25 cellular contexts compared by ENCODE assay signal in the genomic region with DNA sequence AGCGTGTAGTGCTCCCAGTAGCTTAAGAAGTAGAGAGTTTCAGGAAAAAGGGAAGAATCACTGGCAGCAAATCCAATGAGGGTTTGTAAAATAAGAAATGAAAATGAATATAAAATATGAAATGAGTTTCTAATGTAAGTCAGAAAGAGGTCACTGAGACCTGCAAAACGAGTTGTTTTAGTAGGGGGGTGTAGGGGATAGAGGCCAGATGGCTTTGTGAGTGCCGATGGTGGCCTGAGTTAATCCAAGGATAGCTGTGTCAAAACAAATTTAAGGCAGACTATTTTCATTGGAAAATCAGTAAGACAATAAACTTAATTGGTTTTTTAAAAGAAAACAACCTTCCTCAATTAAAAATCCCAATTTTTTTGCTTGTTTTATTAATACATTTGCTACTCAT. TPM values are rescaled to one million over a fixed set of nuclear protein-coding genes. Genes with fewer than 3 reads are reported as not detected.
A peak's percentile ranks its signal among the peaks of the same experiment; 100 is the strongest.
DNase-seq lines count a peak whose midpoint lies in the region; ATAC-seq, FAIRE-seq and TF ChIP-seq lines count a peak whose summit lies in the region.
"Had no signal": no experiment of that assay in that cellular context is flagged by ENCODE, and none has a peak within 500 bp of the region (broad histone marks: within the 10 kb centered on the region; RNA-seq: fewer than 3 reads in every experiment).

No MANE protein-coding gene starts in this region.

- TF ChIP-seq POLR2A in H1 (IDR thresholded peaks at IDR 0.05; ENCODE audit: control extremely low read depth in 1 of 2, low read depth in 2 of 2, low read length in 2 of 2), result no peak
- no peak for TF ChIP-seq POLR2A in gastrocnemius medialis (IDR thresholded peaks at IDR 0.05)

- no peak overlapping the region for H3K4me3 ChIP-seq in H1 (ENCODE audit: extremely low read depth in 1 of 4, insufficient read depth in 2 of 4, low read depth in 3 of 4, low read length in 4 of 4)
- peak overlapping the region; percentile 15 to 34 for H3K4me3 ChIP-seq in right atrium auricular region
- peak overlapping the region; percentile 18 to 48 (median 28) for H3K4me3 ChIP-seq in gastrocnemius medialis
- H3K4me3 ChIP-seq: SK-N-MC had no signal

- 0 out of 2 replicates have a peak overlapping the region, but pooled peaks have one; percentile 7 for H2AFZ ChIP-seq in H1 (ENCODE audit: low read length)

- H3K36me3 ChIP-seq in H1 (ENCODE audit: control insufficient read depth in 2 of 4, insufficient read depth in 4 of 4, low read length in 3 of 4) (no peaks in the 10 kb centered on the region), right atrium auricular region (no peaks in the 10 kb centered on the region), gastrocnemius medialis (no peaks in the 10 kb centered on the region)

- H2BK20ac ChIP-seq in H1 (ENCODE audit: low read length), result no peak overlapping the region

- H3K18ac ChIP-seq in H1 (ENCODE audit: extremely low read depth, low read length), result no peak overlapping the region

- no peak overlapping the region for H2AK5ac ChIP-seq in H1 (ENCODE audit: low read depth, low read length)

- 78% methylated on average over 3 of the region's 3 CpGs; no CpG with 5 or more reads in 1 of the 2 experiments for WGBS in H1 (ENCODE audit: extremely low coverage in 1 of 2, insufficient coverage in 1 of 2, insufficient read length in 1 of 2, insufficient replicate concordance in 2 of 2, low coverage in 1 of 2, low lambda C conversion rate in 2 of 2, missing lambda C conversion rate in 1 of 2), 2 experiments

- H3K9me3 ChIP-seq in H1 (ENCODE audit: insufficient read depth in 2 of 2, low read depth in 1 of 2, low read length in 1 of 2) (no peaks in the 10 kb centered on the region), right atrium auricular region (no peaks in the 10 kb centered on the region), gastrocnemius medialis (no peaks in the 10 kb centered on the region)

- no peak overlapping the region for H3K4ac ChIP-seq in H1 (replicated peaks; ENCODE audit: insufficient read length, low read depth, low read length)

- H4K8ac ChIP-seq in H1 (ENCODE audit: extremely low read depth, insufficient read depth, low read length), result no peak overlapping the region

- no peak overlapping the region for H2BK15ac ChIP-seq in H1 (ENCODE audit: low read length)

- no peak for TF ChIP-seq CTCF in H1 (IDR thresholded peaks at IDR 0.05; ENCODE audit: control extremely low read depth in 1 of 3, insufficient read depth in 1 of 3, low read depth in 1 of 3, low read length in 3 of 3)
- TF ChIP-seq CTCF in right atrium auricular region (IDR thresholded peaks at IDR 0.05), result no peak
- no peak for TF ChIP-seq CTCF in gastrocnemius medialis (IDR thresholded peaks at IDR 0.05 in 4 of 5, conservative IDR thresholded peaks at IDR 0.05 in 1 of 5)

- POLR2A ChIA-PET in H1 (lab: Charles Lee; ENCODE audit: partially characterized antibody), result no interaction called here

- H3K23ac ChIP-seq in H1 (ENCODE audit: insufficient read length), result no peak overlapping the region

- in situ Hi-C loops in gastrocnemius medialis (cut with MboI; ENCODE audit: low sequenced_read_pairs in 4 of 4), result no loop called here

- H3K56ac ChIP-seq in H1 (replicated peaks; ENCODE audit: insufficient read length, low read depth, low read length), result no peak overlapping the region

- H4K5ac ChIP-seq in H1 (ENCODE audit: insufficient read length, low read depth, low read length), result no peak overlapping the region

- H3K9ac ChIP-seq in H1 (replicated peaks in 1 of 4; ENCODE audit: extremely low read depth in 1 of 4, low read depth in 3 of 4, low read length in 3 of 4), result no peak overlapping the region

- H2BK5ac ChIP-seq in H1 (ENCODE audit: low read depth, low read length), result no peak overlapping the region

- no peak for TF ChIP-seq RAD21 in H1 (IDR thresholded peaks at IDR 0.05 in 1 of 2, conservative IDR thresholded peaks at IDR 0.05 in 1 of 2; ENCODE audit: low read depth in 2 of 2, low read length in 2 of 2)

- intact Hi-C loops in gastrocnemius medialis (cut with DNase I; ENCODE audit: low total_unique reads), result loop anchor here (5.0 kb wide), 2 partner anchors 56 to 146 kb away; partner anchors contain the start of genes LMOD2 and WASL

- no peak overlapping the region for H3K14ac ChIP-seq in H1 (ENCODE audit: insufficient read length)

- no peaks in the 10 kb centered on the region for H4K20me1 ChIP-seq in H1 (replicated peaks in 1 of 2; ENCODE audit: control insufficient read depth in 1 of 2, insufficient read depth in 2 of 2, low read length in 2 of 2)

- no peak for FAIRE-seq in H1 (lab: Jason Lieb, UNC)
- FAIRE-seq: GM12892, GM19239, HepG2 had no signal

- no peak for TF ChIP-seq EP300 in H1 (IDR thresholded peaks at IDR 0.05; ENCODE audit: borderline replicate concordance in 1 of 2, low read depth in 2 of 2, low read length in 2 of 2)

- H3K27ac ChIP-seq in H1 (ENCODE audit: low read depth, low read length) (no peak overlapping the region), right atrium auricular region (peak overlapping the region; percentile 71 to 90), gastrocnemius medialis (peak overlapping the region; percentile 91 to 93 (median 92))
- H3K27ac ChIP-seq: RWPE1, SK-N-MC had no signal

- no peaks in the 10 kb centered on the region; the same call in 1 of the 2 replicates for H3K23me2 ChIP-seq in H1 (ENCODE audit: low read depth, low read length)

- H4K91ac ChIP-seq in H1 (replicated peaks; ENCODE audit: insufficient read length, low read length), result no peak overlapping the region

- no peaks in the 10 kb centered on the region for H3K79me2 ChIP-seq in H1 (ENCODE audit: control insufficient read depth in 1 of 2, insufficient read depth in 2 of 2, low read length in 2 of 2)

- H3K4me1 ChIP-seq in H1 (replicated peaks in 1 of 4; ENCODE audit: control insufficient read depth in 3 of 4, insufficient read depth in 4 of 4, low read length in 3 of 4) (no peaks in the 10 kb centered on the region), right atrium auricular region (peaks cover 0 to 4% of the 10 kb centered on the region in 2 donors), gastrocnemius medialis (peaks cover 25 to 47% of the 10 kb centered on the region in 2 donors)

- CTCF ChIA-PET in H1 (lab: Charles Lee; ENCODE audit: partially characterized antibody), result interaction anchor here (1.1 to 1.5 kb wide), 2 partner anchors 23 to 26 kb away, joined by 3 to 7 read pairs; no protein-coding TSS in a partner anchor

- ATAC-seq in gastrocnemius medialis (no peak), left lobe of liver (no peak), HG03039 (IDR thresholded peaks at IDR 0.05; ENCODE audit: unreplicated experiment) (no peak)
- ATAC-seq: HepG2, Panc1 had no signal

- H3K79me1 ChIP-seq in H1 (ENCODE audit: low read depth, low read length), result no peaks in the 10 kb centered on the region

- peak; percentile 50 for DNase-seq in NCI-H69 (lab: John Stamatoyannopoulos, UW)
- DNase-seq in H1 (ENCODE audit: low read depth in 1 of 2, low spot score in 2 of 2), result no peak
- DNase-seq in right atrium auricular region (ENCODE audit: low spot score), result no peak
- no peak for DNase-seq in gastrocnemius medialis
- DNase-seq in stimulated activated CD4-positive, alpha-beta T cell treated with anti-CD3 and anti-CD28 coated beads, Interleukin-1b, Interleukin-23, amount 100 ng/mL, for 48 hours, result no peak
- no peak for DNase-seq in left lobe of liver (ENCODE audit: low spot score)
- DNase-seq: DND-41, H7, Kasumi-1, NCI-H1092 treated with DMSO at 0.1 percent for 48 hours, NCI-H187 treated with DMSO at 0.1 percent for 48 hours, NCI-H2171 treated with DMSO at 0.1 percent for 48 hours, NCI-H524 treated with DMSO at 0.1 percent for 48 hours, SIG-M5 had no signal

- no peak overlapping the region for H3K4me2 ChIP-seq in H1 (ENCODE audit: insufficient read depth in 1 of 2, low read depth in 2 of 2, low read length in 2 of 2)

- H2BK12ac ChIP-seq in H1 (ENCODE audit: low read depth, low read length), result no peak overlapping the region

- no peak overlapping the region for H2BK120ac ChIP-seq in H1 (replicated peaks; ENCODE audit: low read depth, low read length)

- no peaks in the 10 kb centered on the region for H3K27me3 ChIP-seq in H1 (replicated peaks in 1 of 4; ENCODE audit: control insufficient read depth in 3 of 4, extremely low read depth in 1 of 4, insufficient read depth in 3 of 4, low read length in 3 of 4)
- no peaks in the 10 kb centered on the region for H3K27me3 ChIP-seq in right atrium auricular region
- H3K27me3 ChIP-seq in gastrocnemius medialis, result no peaks in the 10 kb centered on the region

RNA-seq across cellular contexts. Expression of gene ASB15, which starts 0.7 kb away (rescaled TPM):
- not detected in 2 replicates for total RNA-seq in H1 (2021; fragmentation: NEBNext Ultra II Directional; extraction: Animal tissue kit (Norgen Biotek cat#: 25700))
- polyA plus RNA-seq in H1 (2011; rRNA removed), result not detected in 2 replicates
- polyA plus RNA-seq in H1 (2011; cell fraction: cytosol; rRNA removed), result not detected
- not detected for polyA plus RNA-seq in H1 (2011; cell fraction: nucleus; rRNA removed)
- not detected in 4 replicates for polyA plus RNA-seq in H1 (2012, experiment 1 of 2)
- polyA plus RNA-seq in H1 (2012, experiment 2 of 2), result not detected
- not detected for polyA plus RNA-seq in H1 (2013, experiment 1 of 2)
- not detected for polyA plus RNA-seq in H1 (2013, experiment 2 of 2)
- polyA minus RNA-seq in H1 (2011; rRNA and poly(A)+ RNA removed), result not detected in 2 replicates
- not detected for polyA minus RNA-seq in H1 (2011; cell fraction: cytosol; rRNA and poly(A)+ RNA removed)
- polyA minus RNA-seq in H1 (2011; cell fraction: nucleus; rRNA and poly(A)+ RNA removed), result not detected
- 10 to 100 TPM; 18.6 to 53.9 TPM for total RNA-seq in right atrium auricular region
- total RNA-seq in gastrocnemius medialis, result 10 to 100 TPM in 2 of 4 donors, 1 to 10 TPM in 2; 5.3 to 26.0 (median 10.4) TPM
- total RNA-seq in left lobe of liver, result not detected
- total RNA-seq: A172, H7, HepG2, HT1080, M059J had no signal
- polyA plus RNA-seq: BJ, HepG2 had no signal

RNA-seq across cellular contexts. Expression of gene NDUFA5, which starts 43.3 kb away (rescaled TPM):
- 74.9 and 76.3 TPM in 2 replicates for total RNA-seq in H1 (2021; fragmentation: NEBNext Ultra II Directional; extraction: Animal tissue kit (Norgen Biotek cat#: 25700))
- polyA plus RNA-seq in H1 (2011; rRNA removed), result 3.4 and 7.6 TPM in 2 replicates
- 20.1 TPM for polyA plus RNA-seq in H1 (2011; cell fraction: cytosol; rRNA removed)
- polyA plus RNA-seq in H1 (2011; cell fraction: nucleus; rRNA removed), result 2.4 TPM
- 18.7 to 54.6 TPM (median 27.1 TPM) in 4 replicates for polyA plus RNA-seq in H1 (2012, experiment 1 of 2)
- polyA plus RNA-seq in H1 (2012, experiment 2 of 2), result 9.3 TPM
- polyA plus RNA-seq in H1 (2013, experiment 1 of 2), result 55.6 TPM
- 53.9 TPM for polyA plus RNA-seq in H1 (2013, experiment 2 of 2)
- 3.8 and 4.9 TPM in 2 replicates for polyA minus RNA-seq in H1 (2011; rRNA and poly(A)+ RNA removed)
- polyA minus RNA-seq in H1 (2011; cell fraction: cytosol; rRNA and poly(A)+ RNA removed), result 10.9 TPM
- polyA minus RNA-seq in H1 (2011; cell fraction: nucleus; rRNA and poly(A)+ RNA removed), result 26.0 TPM
- total RNA-seq in right atrium auricular region, result 100 to 1,000 TPM; 110 to 227 TPM
- total RNA-seq in gastrocnemius medialis, result 100 to 1,000 TPM in 3 of 4 donors, 10 to 100 TPM in 1; 82.8 to 148 (median 137) TPM
- total RNA-seq in left lobe of liver, result 41.3 TPM

RNA-seq across cellular contexts. Expression of gene LMOD2, which starts 54.8 kb away (rescaled TPM):
- total RNA-seq in H1 (2021; fragmentation: NEBNext Ultra II Directional; extraction: Animal tissue kit (Norgen Biotek cat#: 25700)), result 0.22 TPM in 1 of 2 replicates, not detected in the other
- polyA plus RNA-seq in H1 (2011; rRNA removed), result 0.03 TPM in 1 of 2 replicates, not detected in the other
- polyA plus RNA-seq in H1 (2011; cell fraction: cytosol; rRNA removed), result 0.10 TPM
- not detected for polyA plus RNA-seq in H1 (2011; cell fraction: nucleus; rRNA removed)
- 0.06 to 0.07 TPM in 2 of 4 replicates, not detected in the others for polyA plus RNA-seq in H1 (2012, experiment 1 of 2)
- polyA plus RNA-seq in H1 (2012, experiment 2 of 2), result not detected
- polyA plus RNA-seq in H1 (2013, experiment 1 of 2), result 0.04 TPM
- polyA plus RNA-seq in H1 (2013, experiment 2 of 2), result 0.06 TPM
- polyA minus RNA-seq in H1 (2011; rRNA and poly(A)+ RNA removed), result not detected in 2 replicates
- polyA minus RNA-seq in H1 (2011; cell fraction: cytosol; rRNA and poly(A)+ RNA removed), result not detected
- polyA minus RNA-seq in H1 (2011; cell fraction: nucleus; rRNA and poly(A)+ RNA removed), result not detected
- total RNA-seq in right atrium auricular region (100 to 1,000 TPM; 374 to 493 TPM), gastrocnemius medialis (100 to 1,000 TPM; 150 to 518 (median 314) TPM), left lobe of liver (0.10 TPM)
- total RNA-seq: A172, H7, HepG2, HT1080, M059J had no signal
- polyA plus RNA-seq: BJ, HepG2 had no signal

Comparison
In these comparisons a context has a peak if more than half of its experiments do, and no peak if none do; other contexts are left out.
1. H3K4me3 ChIP-seq: peak in right atrium auricular region (2 of 2) and gastrocnemius medialis (4 of 4); none in H1 (0 of 4).
2. RNA of gene LMOD2, which starts 54.8 kb away (total RNA-seq): 374 to 493 TPM in right atrium auricular region and 150 to 518 TPM in gastrocnemius medialis; 0.22 TPM in H1 and 0.10 TPM in left lobe of liver (single experiment); every median in the first group is over 100 times any median in the second.